13 cellular contexts compared by ENCODE assay signal in genomic region chr3:59108091-59108815, GRCh38. TPM values are rescaled to one million over a fixed set of nuclear protein-coding genes. Genes with fewer than 3 reads are reported as not detected.
DNase-seq lines count a peak whose midpoint lies in the region; ATAC-seq and TF ChIP-seq lines count a peak whose summit lies in the region.
"Had no signal": no experiment of that assay in that cellular context is flagged by ENCODE, and none has a peak within 500 bp of the region (broad histone marks: within the 10 kb centered on the region; RNA-seq: fewer than 3 reads in every experiment).

No MANE protein-coding gene starts in this region.

- no peak for ATAC-seq in GM18519 (IDR thresholded peaks at IDR 0.05; ENCODE audit: low FRiP score, unreplicated experiment)
- ATAC-seq in GM21528 (IDR thresholded peaks at IDR 0.05; ENCODE audit: low FRiP score, unreplicated experiment), result no peak
- ATAC-seq in GM21447 (IDR thresholded peaks at IDR 0.05; ENCODE audit: unreplicated experiment), result no peak
- ATAC-seq: naive thymus-derived CD8-positive, alpha-beta T cell had no signal

- TF ChIP-seq EP300 in suprapubic skin (IDR thresholded peaks at IDR 0.05), result no peak

- H2BK15ac ChIP-seq in mesendoderm (replicated peaks; ENCODE audit: low read depth), result no peak overlapping the region

- H3K9ac ChIP-seq in mesendoderm (ENCODE audit: low read length), result no peak overlapping the region

- H3K4me3 ChIP-seq in choroid plexus epithelial cell (ENCODE audit: low read depth, low read length), result no peak overlapping the region
- no peak overlapping the region for H3K4me3 ChIP-seq in mesendoderm (ENCODE audit: low read length)
- no peak overlapping the region for H3K4me3 ChIP-seq in suprapubic skin
- H3K4me3 ChIP-seq: hepatocyte, left ventricle myocardium inferior had no signal

- no peak overlapping the region for H4K5ac ChIP-seq in mesendoderm (ENCODE audit: low read length)

- H3K4ac ChIP-seq in mesendoderm (ENCODE audit: low read depth, low read length), result no peak overlapping the region

- no peak overlapping the region for H2AK5ac ChIP-seq in mesendoderm (ENCODE audit: low read length)

- no peaks in the 10 kb centered on the region for H3K79me2 ChIP-seq in mesendoderm (ENCODE audit: control insufficient read depth, insufficient read depth, low read length)
- H3K79me2 ChIP-seq: hepatocyte had no signal

- no peak for TF ChIP-seq POLR2A in suprapubic skin (IDR thresholded peaks at IDR 0.05)

- H3K9me3 ChIP-seq in suprapubic skin, result no peaks in the 10 kb centered on the region
- H3K9me3 ChIP-seq: left ventricle myocardium inferior had no signal

- H3K18ac ChIP-seq in mesendoderm (ENCODE audit: low read length), result no peak overlapping the region

- H3K4me2 ChIP-seq in mesendoderm (ENCODE audit: low read length), result no peak overlapping the region
- H3K4me2 ChIP-seq: hepatocyte had no signal

- WGBS in mesendoderm (ENCODE audit: extremely low coverage, insufficient coverage, low lambda C conversion rate), result no CpG with 5 or more reads among the region's 4 CpGs
- 47% methylated on average over 4 of the region's 4 CpGs for WGBS in suprapubic skin

- TF ChIP-seq CTCF in choroid plexus epithelial cell (conservative IDR thresholded peaks at IDR 0.05; ENCODE audit: low read depth, low read length) (no peak), suprapubic skin (IDR thresholded peaks at IDR 0.05) (no peak)

- no peaks in the 10 kb centered on the region for H3K36me3 ChIP-seq in mesendoderm (ENCODE audit: control insufficient read depth, insufficient read depth, low read length)
- no peaks in the 10 kb centered on the region for H3K36me3 ChIP-seq in suprapubic skin
- H3K36me3 ChIP-seq: left ventricle myocardium inferior had no signal

- no peak overlapping the region for H2BK120ac ChIP-seq in mesendoderm (ENCODE audit: low read depth, low read length)

- H3K4me1 ChIP-seq in mesendoderm (ENCODE audit: control insufficient read depth, low read depth, low read length) (no peaks in the 10 kb centered on the region), suprapubic skin (no peaks in the 10 kb centered on the region)
- H3K4me1 ChIP-seq: left ventricle myocardium inferior had no signal

- DNase-seq in EH (ENCODE audit: low read depth) (peak; percentile 36), NCI-H226 (peak; percentile 39), choroid plexus epithelial cell (ENCODE audit: low read depth) (peak; percentile 26), mesendoderm (peak; percentile 16), suprapubic skin (ENCODE audit: low spot score in 2 of 2) (no peak)
- DNase-seq: activated CD4-positive, alpha-beta T cell treated with anti-CD3 and anti-CD28 coated beads, Interleukin-2, amount 50 U/mL, for 48 hours; left ventricle myocardium inferior; naive thymus-derived CD8-positive, alpha-beta T cell; NCI-H1048 had no signal

- H3K23ac ChIP-seq in mesendoderm (ENCODE audit: low read length), result no peak overlapping the region

- no peak overlapping the region for H4K8ac ChIP-seq in mesendoderm (ENCODE audit: low read depth, low read length)

- no peaks in the 10 kb centered on the region for H3K79me1 ChIP-seq in mesendoderm (ENCODE audit: low read length)

- no peak overlapping the region for H2BK5ac ChIP-seq in mesendoderm (ENCODE audit: low read length)

- H3K27ac ChIP-seq in mesendoderm (ENCODE audit: low read depth, low read length) (no peak overlapping the region), suprapubic skin (no peak overlapping the region)
- H3K27ac ChIP-seq: hepatocyte, left ventricle myocardium inferior had no signal

- H3K27me3 ChIP-seq in mesendoderm (ENCODE audit: insufficient read depth, low read length, poor library complexity), result no peaks in the 10 kb centered on the region
- no peaks in the 10 kb centered on the region for H3K27me3 ChIP-seq in suprapubic skin
- H3K27me3 ChIP-seq: hepatocyte had no signal

- peak overlapping the region; percentile 11 for H3K56ac ChIP-seq in mesendoderm (ENCODE audit: low read length)

RNA-seq across cellular contexts. Expression of gene CFAP20DC, which starts 58.4 kb away (rescaled TPM):
- 2.1 TPM for polyA plus RNA-seq in mesendoderm (2013, experiment 1 of 2)
- 2.0 TPM for polyA plus RNA-seq in mesendoderm (2013, experiment 2 of 2)
- total RNA-seq in suprapubic skin, result 1 to 10 TPM in 2 of 4 donors, under 1 TPM in 2; 0.53 to 2.3 (median 0.94) TPM
- total RNA-seq: left ventricle myocardium inferior had no signal

Comparison
In these comparisons a context has a peak if more than half of its experiments do, and no peak if none do; other contexts are left out.
1. DNase-seq: peak in EH (single experiment), NCI-H226 (single experiment), choroid plexus epithelial cell (single experiment) and mesendoderm (single experiment); none in suprapubic skin (0 of 2).